ENCODE assay signal across 1 cellular context in the genomic region with DNA sequence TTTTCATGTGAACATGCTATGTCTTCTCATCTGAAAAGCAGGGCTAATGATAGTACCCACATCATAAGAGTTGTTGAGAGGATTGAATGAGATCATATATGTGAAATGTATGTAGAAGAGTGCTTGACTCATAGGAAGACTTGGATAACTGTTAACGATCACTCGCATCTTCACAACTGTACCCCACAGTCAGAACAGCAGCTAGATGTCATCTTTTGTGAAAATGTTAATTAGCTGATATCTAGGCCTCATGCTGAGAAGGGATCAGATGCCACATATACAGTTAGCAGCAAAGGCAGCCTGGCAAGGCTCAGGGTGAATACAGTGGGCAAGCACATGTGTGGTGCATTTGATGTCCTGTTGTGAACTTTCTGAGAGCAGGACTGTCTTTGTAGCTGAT.
TF ChIP-seq lines count a peak whose summit lies in the region.

No MANE protein-coding gene starts in this region.

TF ChIP-seq in IMR-90, 13 proteins besides CTCF, POLR2A, EP300 and RAD21:
- TF ChIP-seq FOS (IDR thresholded peaks at IDR 0.05; ENCODE audit: low read depth, low read length) (no peak), BHLHE40 (IDR thresholded peaks at IDR 0.05; ENCODE audit: low read depth, low read length) (no peak), CEBPB (IDR thresholded peaks at IDR 0.05; ENCODE audit: low read depth, low read length) (no peak), CHD1 (IDR thresholded peaks at IDR 0.05; ENCODE audit: low read depth, low read length) (no peak), USF2 (IDR thresholded peaks at IDR 0.05; ENCODE audit: low read depth, low read length) (no peak), SMC3 (IDR thresholded peaks at IDR 0.05; ENCODE audit: low read depth, low read length) (no peak), RFX5 (IDR thresholded peaks at IDR 0.05; ENCODE audit: low read depth, low read length) (no peak), MAZ (IDR thresholded peaks at IDR 0.05; ENCODE audit: borderline replicate concordance, low read depth, low read length) (no peak), NFE2L2 (IDR thresholded peaks at IDR 0.05; ENCODE audit: low read depth, low read length) (no peak), MXI1 (IDR thresholded peaks at IDR 0.05; ENCODE audit: borderline replicate concordance, low read depth, low read length) (no peak), RCOR1 (IDR thresholded peaks at IDR 0.05; ENCODE audit: insufficient replicate concordance, low read length) (no peak), MAFK (IDR thresholded peaks at IDR 0.05; ENCODE audit: low read depth, low read length) (no peak)
- TF ChIP-seq, protein P1, sequence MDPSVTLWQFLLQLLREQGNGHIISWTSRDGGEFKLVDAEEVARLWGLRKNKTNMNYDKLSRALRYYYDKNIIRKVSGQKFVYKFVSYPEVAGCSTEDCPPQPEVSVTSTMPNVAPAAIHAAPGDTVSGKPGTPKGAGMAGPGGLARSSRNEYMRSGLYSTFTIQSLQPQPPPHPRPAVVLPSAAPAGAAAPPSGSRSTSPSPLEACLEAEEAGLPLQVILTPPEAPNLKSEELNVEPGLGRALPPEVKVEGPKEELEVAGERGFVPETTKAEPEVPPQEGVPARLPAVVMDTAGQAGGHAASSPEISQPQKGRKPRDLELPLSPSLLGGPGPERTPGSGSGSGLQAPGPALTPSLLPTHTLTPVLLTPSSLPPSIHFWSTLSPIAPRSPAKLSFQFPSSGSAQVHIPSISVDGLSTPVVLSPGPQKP (IDR thresholded peaks at IDR 0.05; ENCODE audit: borderline replicate concordance, low read depth, low read length), result no peak
